ENCODE assay signal across 8 cellular contexts in the genomic region with DNA sequence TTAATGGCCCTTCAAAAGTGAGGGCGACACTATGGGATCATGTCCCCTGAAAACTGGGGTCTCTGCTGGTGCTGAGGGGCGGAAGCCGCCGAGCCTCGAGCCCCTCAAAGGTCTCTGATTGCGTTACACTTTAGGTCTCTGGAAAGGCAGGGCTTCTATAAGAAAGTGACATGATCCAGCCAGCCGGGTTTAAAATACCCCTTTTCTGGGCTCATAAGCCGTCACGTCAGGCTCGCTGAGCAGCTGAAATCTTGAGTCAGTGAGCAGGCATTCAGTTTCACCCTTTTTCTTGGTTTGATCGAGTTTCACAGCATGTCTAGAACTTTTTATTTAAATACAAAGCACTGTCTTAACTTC.
DNase-seq lines count a peak whose midpoint lies in the region; ATAC-seq, FAIRE-seq and TF ChIP-seq lines count a peak whose summit lies in the region.

No MANE protein-coding gene starts in this region.

- H3K9me2 ChIP-seq in SU-DHL-6 (replicated peaks; ENCODE audit: insufficient read depth, low read length), result no peaks in the 10 kb centered on the region

- POLR2A ChIA-PET in AG04449 (lab: Yijun Ruan, JAX), result interaction anchor here (1.0 kb wide), 2 partner anchors 111 to 332 kb away, joined by 3 read pairs; no protein-coding TSS in a partner anchor

- no peaks in the 10 kb centered on the region for H3K4me1 ChIP-seq in iPS DF 6.9 (ENCODE audit: control insufficient read depth, insufficient read depth, low read length)

- TF ChIP-seq CTCF in AG04449 (IDR thresholded peaks at IDR 0.05; ENCODE audit: insufficient read depth, low read length, missing control alignments), result no peak
- no peak for TF ChIP-seq CTCF in SU-DHL-6 (IDR thresholded peaks at IDR 0.05; ENCODE audit: insufficient read depth, low read length, poor library complexity, severe bottlenecking)

- H3K9me3 ChIP-seq in SU-DHL-6 (ENCODE audit: insufficient read depth, low read length) (no peaks in the 10 kb centered on the region), iPS DF 6.9 (ENCODE audit: control insufficient read depth, insufficient read depth, low read length) (no peaks in the 10 kb centered on the region)

- CTCF ChIA-PET in AG04449 (lab: Yijun Ruan, JAX), result no interaction called here

- peak overlapping the region; percentile 89 for H3K9ac ChIP-seq in SU-DHL-6 (ENCODE audit: low read length)

- no CpG with 5 or more reads among the region's 11 CpGs for WGBS in iPS DF 6.9 (ENCODE audit: insufficient coverage, insufficient read length)

- peaks cover 20% of the 10 kb centered on the region for H3K36me3 ChIP-seq in SU-DHL-6 (ENCODE audit: low read length)
- peaks cover 7% of the 10 kb centered on the region; the same call in 1 of the 2 replicates for H3K36me3 ChIP-seq in iPS DF 6.9 (ENCODE audit: control insufficient read depth, insufficient read depth, low read length)

- H3K4me3 ChIP-seq in AG04449 (ENCODE audit: low read depth, low read length), result peak overlapping the region; percentile 48
- H3K4me3 ChIP-seq in SU-DHL-6 (ENCODE audit: insufficient read depth, low read length, poor library complexity, severe bottlenecking), result peak overlapping the region; percentile 68
- H3K4me3 ChIP-seq in iPS DF 6.9 (ENCODE audit: low read length), result peak overlapping the region; percentile 19; the same call in 1 of the 2 replicates

- FAIRE-seq in GM19239 (lab: Jason Lieb, UNC), result peak; percentile 51

- peaks cover 41% of the 10 kb centered on the region for H3K79me2 ChIP-seq in SU-DHL-6 (ENCODE audit: insufficient read depth, low read length)

- peak overlapping the region; percentile 62 for H2AFZ ChIP-seq in SU-DHL-6 (ENCODE audit: low read depth, low read length, severe bottlenecking)

- H3K27ac ChIP-seq in SU-DHL-6 (ENCODE audit: low read depth, low read length) (peak overlapping the region; percentile 96), iPS DF 6.9 (ENCODE audit: low read length) (no peak overlapping the region)

- H3K27me3 ChIP-seq in SU-DHL-6 (ENCODE audit: low read length), result no peaks in the 10 kb centered on the region
- no peaks in the 10 kb centered on the region for H3K27me3 ChIP-seq in iPS DF 6.9 (ENCODE audit: control insufficient read depth, insufficient read depth, low read length)

- DNase-seq in AG04449 (ENCODE audit: low read depth, low spot score) (no peak), GM19239 (ENCODE audit: insufficient read length, low spot score) (no peak), iPS DF 6.9 (ENCODE audit: low read depth, low spot score) (no peak)

- H4K20me1 ChIP-seq in SU-DHL-6 (ENCODE audit: low read depth, low read length), result no peaks in the 10 kb centered on the region; the same call in 1 of the 2 replicates

- no peak for ATAC-seq in HG03354 (IDR thresholded peaks at IDR 0.05; ENCODE audit: poor library complexity, severe bottlenecking, unreplicated experiment)
- no peak for ATAC-seq in GM21423 (IDR thresholded peaks at IDR 0.05; ENCODE audit: unreplicated experiment)
- no peak for ATAC-seq in GM21825 (IDR thresholded peaks at IDR 0.05; ENCODE audit: unreplicated experiment)
- ATAC-seq in HG03457 (IDR thresholded peaks at IDR 0.05; ENCODE audit: unreplicated experiment), result no peak

- peaks cover 49% of the 10 kb centered on the region for H3F3A ChIP-seq in SU-DHL-6 (ENCODE audit: insufficient read depth)

- H3K4me2 ChIP-seq in SU-DHL-6 (ENCODE audit: low read depth, low read length, poor library complexity, severe bottlenecking), result peak overlapping the region; percentile 92
